ENCODE assay signal across 19 cellular contexts in the genomic region with DNA sequence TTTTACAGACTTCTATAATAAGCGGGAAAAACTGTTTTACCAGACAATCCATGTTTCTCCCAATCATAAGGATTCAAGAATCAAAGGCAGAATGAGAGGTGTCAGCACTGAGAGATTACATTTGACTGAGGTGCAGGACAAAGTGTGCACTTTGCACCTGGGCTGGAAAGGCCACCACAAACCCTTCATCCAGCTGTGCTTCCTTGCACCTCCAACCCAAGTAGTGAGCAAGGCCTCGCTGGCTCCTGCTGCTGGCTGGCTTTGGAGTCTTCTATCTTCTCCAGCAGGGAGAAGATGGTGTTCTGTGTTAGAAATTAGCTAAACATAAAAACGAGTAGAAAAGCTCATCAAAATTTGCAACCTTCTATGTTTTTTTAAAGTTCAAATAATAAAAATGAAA.
DNase-seq lines count a peak whose midpoint lies in the region; ATAC-seq and TF ChIP-seq lines count a peak whose summit lies in the region.
"Had no signal": no experiment of that assay in that cellular context is flagged by ENCODE, and none has a peak within 500 bp of the region (broad histone marks: within the 10 kb centered on the region; RNA-seq: fewer than 3 reads in every experiment).

No MANE protein-coding gene starts in this region.

- H3K4me3 ChIP-seq in liver (ENCODE audit: low read depth in 1 of 3, low read length in 3 of 3) (no peak overlapping the region), gastroesophageal sphincter (no peak overlapping the region)

- H3K9ac ChIP-seq in liver (ENCODE audit: low read depth in 1 of 2, low read length in 2 of 2): no peak overlapping the region

- peaks cover 0 to 2% (median 0%) of the 10 kb centered on the region in 4 donors for H3K9me3 ChIP-seq in liver (ENCODE audit: control insufficient read depth in 4 of 4, low read length in 3 of 4)
- peaks cover 0 to 5% (median 0%) of the 10 kb centered on the region in 3 donors for H3K9me3 ChIP-seq in gastroesophageal sphincter

- in situ Hi-C loops in SK-MEL-5 (cut with HindIII; ENCODE audit: low pct_unique_long_range_greater_than_20kb, low sequenced_read_pairs): no loop called here

- no peak for TF ChIP-seq RAD21 in liver (IDR thresholded peaks at IDR 0.05)

- TF ChIP-seq CTCF in liver (IDR thresholded peaks at IDR 0.05; ENCODE audit: low read depth, low read length, missing input control): no peak
- TF ChIP-seq CTCF in gastroesophageal sphincter (IDR thresholded peaks at IDR 0.05): no peak

- no peak for TF ChIP-seq POLR2A in gastroesophageal sphincter (IDR thresholded peaks at IDR 0.05)

- peaks cover 0 to 2% (median 0%) of the 10 kb centered on the region in 4 donors for H3K4me1 ChIP-seq in liver (ENCODE audit: control insufficient read depth in 4 of 4, insufficient read depth in 4 of 4, low read length in 3 of 4)
- peaks cover 0 to 16% (median 0%) of the 10 kb centered on the region in 3 donors for H3K4me1 ChIP-seq in gastroesophageal sphincter

- H3K36me3 ChIP-seq in liver (ENCODE audit: control insufficient read depth in 4 of 4, insufficient read depth in 3 of 4, low read depth in 1 of 4, low read length in 3 of 4) (peaks cover 0 to 7% (median 0%) of the 10 kb centered on the region in 4 donors), gastroesophageal sphincter (peaks cover 0 to 5% of the 10 kb centered on the region in 2 donors)

- WGBS in liver: 85% methylated on average over 3 of the region's 3 CpGs
- 58 to 73% methylated on average over 3 of the region's 3 CpGs for WGBS in gastroesophageal sphincter (ENCODE audit: low coverage in 1 of 2), 2 donors

- ATAC-seq in stimulated activated naive CD8-positive, alpha-beta T cell treated with anti-CD3 and anti-CD28 coated beads, Interleukin-15, Interleukin-2, amounts not matched to agents 100 U/mL and 50 U/mL, for 24 hours: no peak
- no peak for ATAC-seq in gastroesophageal sphincter

- no peak for TF ChIP-seq EP300 in gastroesophageal sphincter (IDR thresholded peaks at IDR 0.05)

- no peaks in the 10 kb centered on the region for H3K27me3 ChIP-seq in liver (ENCODE audit: control insufficient read depth in 4 of 4, insufficient read depth in 4 of 4, low read length in 3 of 4)
- H3K27me3 ChIP-seq in gastroesophageal sphincter: no peaks in the 10 kb centered on the region

- H3K27ac ChIP-seq in liver (ENCODE audit: low read depth in 1 of 2, low read length in 2 of 2) (no peak overlapping the region), gastroesophageal sphincter (no peak overlapping the region)
- H3K27ac ChIP-seq: 22Rv1, RWPE1 had no signal

- DNase-seq in NCI-H82 (lab: John Stamatoyannopoulos, UW): peak; percentile 15
- DNase-seq in NCI-H82 treated with DMSO at 0.1 percent for 48 hours (lab: John Stamatoyannopoulos, UW; ENCODE audit: unreplicated experiment): no peak
- DNase-seq in SK-MEL-5 (ENCODE audit: low read depth, low spot score): peak; percentile 7
- no peak for DNase-seq in stimulated activated naive CD8-positive, alpha-beta T cell treated with anti-CD3 and anti-CD28 coated beads, Interleukin-15, Interleukin-2, amounts not matched to agents 100 U/mL and 50 U/mL, for 24 hours
- DNase-seq in ecto neural progenitor cell (ENCODE audit: low spot score): no peak
- no peak for DNase-seq in NCI-H524 treated with DMSO at 0.1 percent for 48 hours (lab: John Stamatoyannopoulos, UW)
- DNase-seq: CD4-positive, CD25-positive, alpha-beta regulatory T cell; COR-L47; GDM1; HCEC 1CT; NCI-H1436 treated with DMSO at 0.1 percent for 48 hours; NCI-H2081; NCI-H2171 treated with DMSO at 0.1 percent for 48 hours; NCI-H446 treated with DMSO at 0.1 percent for 48 hours; NCI-H748 treated with DMSO at 0.1 percent for 48 hours had no signal

TF ChIP-seq in liver, 16 proteins besides CTCF, POLR2A, EP300 and RAD21:
- no peak for TF ChIP-seq YY1 (IDR thresholded peaks at IDR 0.05)
- TF ChIP-seq HNF4A (conservative IDR thresholded peaks at IDR 0.05): peak; percentile 21 to 72

Comparison
In these comparisons a context has a peak if more than half of its experiments do, and no peak if none do; other contexts are left out.
1. DNase-seq: peak in NCI-H82 (single experiment) and SK-MEL-5 (single experiment); none in NCI-H82 treated with DMSO at 0.1 percent for 48 hours (single experiment), stimulated activated naive CD8-positive, alpha-beta T cell treated with anti-CD3 and anti-CD28 coated beads, Interleukin-15, Interleukin-2, amounts not matched to agents 100 U/mL and 50 U/mL, for 24 hours (single experiment), ecto neural progenitor cell (single experiment) and NCI-H524 treated with DMSO at 0.1 percent for 48 hours (single experiment).